In genomic region chr6:2870046-2870636, GRCh38 we compare ENCODE assay signal across 2 cellular contexts.
TF ChIP-seq lines count a peak whose summit lies in the region.

No MANE protein-coding gene starts in this region.

TF ChIP-seq in WTC11, 78 proteins besides CTCF, POLR2A, EP300 and RAD21 (continued from another document):
- TF ChIP-seq NFATC4 (CRISPR knock-in tag; IDR thresholded peaks at IDR 0.05), result no peak

TF ChIP-seq in SK-N-SH treated with all-trans-retinoic acid at 6 μM for 48 hours, 23 proteins besides CTCF, POLR2A, EP300 and RAD21 (continued from another document):
- TF ChIP-seq POU6F1 (CRISPR knock-in tag; IDR thresholded peaks at IDR 0.05; ENCODE audit: borderline replicate concordance, low read depth), result no peak
- TF ChIP-seq PPARA (CRISPR knock-in tag; IDR thresholded peaks at IDR 0.05; ENCODE audit: borderline replicate concordance), result no peak
- no peak for TF ChIP-seq ZNF8 (CRISPR knock-in tag; IDR thresholded peaks at IDR 0.05)
- TF ChIP-seq GLIS3 (CRISPR knock-in tag; IDR thresholded peaks at IDR 0.05), result no peak
- no peak for TF ChIP-seq CREB5 (CRISPR knock-in tag; IDR thresholded peaks at IDR 0.05; ENCODE audit: low read depth)
- no peak for TF ChIP-seq TCF4 (CRISPR knock-in tag; IDR thresholded peaks at IDR 0.05; ENCODE audit: borderline replicate concordance)
- no peak for TF ChIP-seq ZNF565 (CRISPR knock-in tag; conservative IDR thresholded peaks at IDR 0.05; ENCODE audit: low read depth)
